Comparison of ENCODE assay signal across 18 cellular contexts in genomic region chr11:110184974-110185597, GRCh38.
DNase-seq lines count a peak whose midpoint lies in the region; ATAC-seq and TF ChIP-seq lines count a peak whose summit lies in the region.
"Had no signal": no experiment of that assay in that cellular context is flagged by ENCODE, and none has a peak within 500 bp of the region (broad histone marks: within the 10 kb centered on the region; RNA-seq: fewer than 3 reads in every experiment).

No MANE protein-coding gene starts in this region.

- peaks cover 16% of the 10 kb centered on the region for H3K4me1 Mint-ChIP-seq in glutamatergic neuron (ENCODE audit: low read depth, unreplicated experiment)
- H3K4me1 Mint-ChIP-seq: CD4-positive, CD25-positive, alpha-beta regulatory T cell; stimulated activated naive CD8-positive, alpha-beta T cell treated with anti-CD3 and anti-CD28 coated beads, Interleukin-15, amount 100 ng/mL, for 72 hours had no signal

- no peaks in the 10 kb centered on the region for H3K36me3 Mint-ChIP-seq in glutamatergic neuron (ENCODE audit: unreplicated experiment)
- H3K36me3 Mint-ChIP-seq: CD4-positive, CD25-positive, alpha-beta regulatory T cell had no signal

- no peak for ATAC-seq in GM18520 (IDR thresholded peaks at IDR 0.05; ENCODE audit: unreplicated experiment)
- ATAC-seq: stimulated activated naive CD8-positive, alpha-beta T cell treated with anti-CD3 and anti-CD28 coated beads, Interleukin-15, amount 100 ng/mL, for 72 hours had no signal

- in situ Hi-C loops in brain microvascular endothelial cell (cut with HindIII; ENCODE audit: low pct_ligation_motif_present, low sequenced_read_pairs): no loop called here

- H3K27ac ChIP-seq in brain microvascular endothelial cell (peak overlapping the region; percentile 60), uterus (no peak overlapping the region)
- H3K27ac ChIP-seq: SK-N-MC had no signal

- DNase-seq in M059J (ENCODE audit: low read depth) (peak; percentile 46), brain microvascular endothelial cell (peak; percentile 57), glutamatergic neuron (no peak), skeletal muscle cell (ENCODE audit: low read depth) (peak; percentile 99), DMS53 treated with DMSO at 0.1 percent for 48 hours (lab: John Stamatoyannopoulos, UW; ENCODE audit: unreplicated experiment) (no peak), uterus (no peak), NCI-H226 (no peak)
- DNase-seq: activated CD4-positive, CD25-positive, alpha-beta regulatory T cell treated with anti-CD3 and anti-CD28 coated beads, Interleukin-2, amount 50 U/mL, for 72 hours; CD4-positive, CD25-positive, alpha-beta regulatory T cell; cortex of kidney; NCI-H1092 treated with DMSO at 0.1 percent for 48 hours; NCI-H526 treated with DMSO at 0.1 percent for 48 hours; stimulated activated CD4-positive, alpha-beta T cell treated with anti-CD3 and anti-CD28 coated beads, Interleukin-4, amount 100 ng/mL, for 4 hours; stimulated activated naive CD8-positive, alpha-beta T cell treated with anti-CD3 and anti-CD28 coated beads, Interleukin-15, amount 100 ng/mL, for 72 hours had no signal

- H3K27me3 ChIP-seq in brain microvascular endothelial cell (replicated peaks) (no peaks in the 10 kb centered on the region), uterus (no peaks in the 10 kb centered on the region)

- H3K4me3 ChIP-seq in brain microvascular endothelial cell (ENCODE audit: low read depth, low read length) (no peak overlapping the region), skeletal muscle cell (ENCODE audit: low read depth, low read length) (no peak overlapping the region), uterus (no peak overlapping the region)
- H3K4me3 ChIP-seq: lung, SK-N-MC had no signal

- intact Hi-C loops in uterus (cut with DNase I; ENCODE audit: low total_unique reads): no loop called here

- H3K4me1 ChIP-seq in uterus: no peaks in the 10 kb centered on the region

- no peak for TF ChIP-seq CTCF in brain microvascular endothelial cell (IDR thresholded peaks at IDR 0.05; ENCODE audit: low read depth, low read length, missing control alignments)
- no peak for TF ChIP-seq CTCF in glutamatergic neuron (IDR thresholded peaks at IDR 0.05; ENCODE audit: partially characterized antibody, unreplicated experiment)
- TF ChIP-seq CTCF in uterus (IDR thresholded peaks at IDR 0.05): no peak

- H3K36me3 ChIP-seq in brain microvascular endothelial cell (replicated peaks): no peaks in the 10 kb centered on the region
- H3K36me3 ChIP-seq in uterus: no peaks in the 10 kb centered on the region

- no peak for TF ChIP-seq POLR2A in uterus (IDR thresholded peaks at IDR 0.05)

- H3K27me3 Mint-ChIP-seq in glutamatergic neuron (ENCODE audit: unreplicated experiment): peaks cover 10% of the 10 kb centered on the region
- H3K27me3 Mint-ChIP-seq: CD4-positive, CD25-positive, alpha-beta regulatory T cell; stimulated activated naive CD8-positive, alpha-beta T cell treated with anti-CD3 and anti-CD28 coated beads, Interleukin-15, amount 100 ng/mL, for 72 hours had no signal

- H3K27ac Mint-ChIP-seq in glutamatergic neuron (ENCODE audit: unreplicated experiment): peak overlapping the region; percentile 36
- H3K27ac Mint-ChIP-seq: activated T-helper 1 cell treated with anti-CD3 and anti-CD28 coated beads, Interleukin-12 subunit alpha, Interleukin-12 subunit beta, Interleukin-2, Interleukin-4 antibody, amounts not matched to agents 30 ng/mL and 10 ng/mL and 1 ng/mL, durations not matched to agents 14 hours and 24 hours and 36 hours; CD4-positive, CD25-positive, alpha-beta regulatory T cell; stimulated activated naive CD8-positive, alpha-beta T cell treated with anti-CD3 and anti-CD28 coated beads, Interleukin-15, amount 100 ng/mL, for 72 hours had no signal

- H3K9me3 Mint-ChIP-seq in glutamatergic neuron (ENCODE audit: unreplicated experiment): no peaks in the 10 kb centered on the region
- H3K9me3 Mint-ChIP-seq: activated T-helper 1 cell treated with anti-CD3 and anti-CD28 coated beads, Interleukin-12 subunit alpha, Interleukin-12 subunit beta, Interleukin-2, Interleukin-4 antibody, amounts not matched to agents 30 ng/mL and 10 ng/mL and 1 ng/mL, durations not matched to agents 14 hours and 24 hours and 36 hours; CD4-positive, CD25-positive, alpha-beta regulatory T cell; stimulated activated naive CD8-positive, alpha-beta T cell treated with anti-CD3 and anti-CD28 coated beads, Interleukin-15, amount 100 ng/mL, for 72 hours had no signal

- no peak overlapping the region for H3K4me3 Mint-ChIP-seq in glutamatergic neuron (ENCODE audit: unreplicated experiment)
- H3K4me3 Mint-ChIP-seq: activated T-helper 1 cell treated with anti-CD3 and anti-CD28 coated beads, Interleukin-12 subunit alpha, Interleukin-12 subunit beta, Interleukin-2, Interleukin-4 antibody, amounts not matched to agents 30 ng/mL and 10 ng/mL and 1 ng/mL, durations not matched to agents 14 hours and 24 hours and 36 hours; CD4-positive, CD25-positive, alpha-beta regulatory T cell; stimulated activated naive CD8-positive, alpha-beta T cell treated with anti-CD3 and anti-CD28 coated beads, Interleukin-15, amount 100 ng/mL, for 72 hours had no signal

- H3K9me3 ChIP-seq in uterus: no peaks in the 10 kb centered on the region

Comparison
In these comparisons a context has a peak if more than half of its experiments do, and no peak if none do; other contexts are left out.
1. DNase-seq: peak in M059J (single experiment), brain microvascular endothelial cell (single experiment) and skeletal muscle cell (single experiment); none in glutamatergic neuron (single experiment), DMS53 treated with DMSO at 0.1 percent for 48 hours (single experiment), uterus (0 of 2) and NCI-H226 (single experiment).